ENCODE assay signal across 13 cellular contexts in the genomic region with DNA sequence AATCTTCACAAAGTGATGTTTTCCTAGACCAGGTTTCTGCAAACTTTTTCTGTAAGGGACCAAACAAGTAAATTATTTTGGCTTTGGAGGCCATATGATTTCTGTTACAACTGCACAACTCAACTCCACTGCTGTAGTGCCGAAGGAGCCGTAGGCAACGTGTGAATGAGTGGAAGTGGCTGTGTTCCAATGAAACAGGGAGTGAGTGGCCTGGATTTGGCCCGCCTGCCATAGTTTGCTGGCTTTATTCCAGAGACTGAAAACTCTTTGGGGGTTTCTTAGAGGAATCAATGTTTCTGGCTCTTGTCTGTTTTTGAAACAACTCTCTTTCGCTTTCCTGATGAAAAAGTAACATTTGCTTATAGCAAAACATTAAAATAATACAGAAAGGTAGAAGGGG. TPM values are rescaled to one million over a fixed set of nuclear protein-coding genes. Genes with fewer than 3 reads are reported as not detected.
DNase-seq lines count a peak whose midpoint lies in the region.
"Had no signal": no experiment of that assay in that cellular context is flagged by ENCODE, and none has a peak within 500 bp of the region (broad histone marks: within the 10 kb centered on the region; RNA-seq: fewer than 3 reads in every experiment).

No MANE protein-coding gene starts in this region.

- DNase-seq in G401 (ENCODE audit: low spot score) (peak; percentile 38), RPMI7951 (ENCODE audit: low read depth) (peak; percentile 48), fibroblast of the conjunctiva (ENCODE audit: low read depth) (peak; percentile 20), stromal cell of bone marrow (ENCODE audit: low read depth) (peak; percentile 31), NCI-H524 treated with DMSO at 0.1 percent for 48 hours (lab: John Stamatoyannopoulos, UW) (no peak), NCI-H187 treated with DMSO at 0.1 percent for 48 hours (lab: John Stamatoyannopoulos, UW) (no peak), SIG-M5 treated with dmso at 0.1 percent for 504 hours (lab: John Stamatoyannopoulos, UW; ENCODE audit: unreplicated experiment) (no peak)
- DNase-seq: activated naive CD4-positive, alpha-beta T cell; body of pancreas; DMS153; SHP77 treated with DMSO at 0.1 percent for 48 hours; stimulated activated CD4-positive, alpha-beta T cell treated with anti-CD3 and anti-CD28 coated beads, Interleukin-4, amount 100 ng/mL, for 4 hours had no signal

- in situ Hi-C loops in G401 (cut with HindIII; ENCODE audit: low sequenced_read_pairs): no loop called here

RNA-seq across cellular contexts. Expression of gene ACTL8, which starts 12.5 kb away (rescaled TPM):
- total RNA-seq in G401 (2014; rRNA removed; shearing (Covaris generic)): 0.51 and 2.4 TPM in 2 replicates
- total RNA-seq in RPMI7951 (2014; rRNA removed; shearing (Covaris generic)): 0.20 and 0.48 TPM in 2 replicates
- total RNA-seq: body of pancreas, osteocyte had no signal

Comparison
In these comparisons a context has a peak if more than half of its experiments do, and no peak if none do; other contexts are left out.
1. DNase-seq: peak in G401 (single experiment), RPMI7951 (single experiment), fibroblast of the conjunctiva (single experiment) and stromal cell of bone marrow (single experiment); none in NCI-H524 treated with DMSO at 0.1 percent for 48 hours (single experiment), NCI-H187 treated with DMSO at 0.1 percent for 48 hours (single experiment) and SIG-M5 treated with dmso at 0.1 percent for 504 hours (single experiment).